ENCODE assay signal across 27 cellular contexts in the genomic region with DNA sequence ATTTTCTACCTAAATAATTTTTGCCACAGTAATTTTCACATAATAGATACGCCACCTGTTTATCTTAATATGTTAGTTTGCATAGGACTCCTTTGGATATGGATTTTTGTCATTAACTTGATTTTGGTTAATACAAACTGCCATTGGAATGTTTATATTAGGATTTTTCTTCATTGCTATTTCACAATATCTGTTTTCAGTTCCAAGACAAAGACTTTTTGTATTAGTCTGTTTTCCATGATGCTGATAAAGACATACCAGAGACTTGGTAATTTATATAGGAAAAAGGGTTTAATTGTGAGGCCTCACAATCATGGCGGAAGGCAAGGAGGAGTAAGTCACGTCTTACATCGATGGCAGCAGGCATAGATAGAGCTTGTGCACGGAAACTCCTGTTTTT.
DNase-seq lines count a peak whose midpoint lies in the region; ATAC-seq, FAIRE-seq and TF ChIP-seq lines count a peak whose summit lies in the region.
"Had no signal": no experiment of that assay in that cellular context is flagged by ENCODE, and none has a peak within 500 bp of the region (broad histone marks: within the 10 kb centered on the region; RNA-seq: fewer than 3 reads in every experiment).

No MANE protein-coding gene starts in this region.

- no peak for TF ChIP-seq RAD21 in HepG2 (CRISPR knock-in tag; IDR thresholded peaks at IDR 0.05)

- H3K36me3 ChIP-seq in HepG2 (replicated peaks in 1 of 2; ENCODE audit: control insufficient read depth in 1 of 2, insufficient read depth in 2 of 2, low read length in 2 of 2): no peaks in the 10 kb centered on the region
- no peaks in the 10 kb centered on the region for H3K36me3 ChIP-seq in right lobe of liver
- H3K36me3 ChIP-seq: BLaER1 treated with 17β-estradiol and CSF1 and Interleukin-3, amounts not matched to agents 10 nM and 100 nM had no signal

- POLR2A ChIA-PET in HepG2 (lab: Yijun Ruan, JAX): no interaction called here

- in situ Hi-C loops in HepG2 (cut with HindIII; ENCODE audit: extremely low pct_ligation_motif_present, low pct_unique_long_range_greater_than_20kb) (no loop called here), SK-MEL-5 (cut with HindIII; ENCODE audit: low pct_unique_long_range_greater_than_20kb, low sequenced_read_pairs) (no loop called here)

- no peak overlapping the region for H3K4me2 ChIP-seq in HepG2 (ENCODE audit: low read depth, low read length)
- H3K4me2 ChIP-seq: A549; BLaER1 treated with 17β-estradiol and CSF1 and Interleukin-3, amounts not matched to agents 10 nM and 100 nM had no signal

- TF ChIP-seq CTCF in HepG2 (CRISPR knock-in tag; IDR thresholded peaks at IDR 0.05) (no peak), right lobe of liver (IDR thresholded peaks at IDR 0.05) (no peak)

- H3K4me1 ChIP-seq in HepG2 (ENCODE audit: insufficient read depth, low read length): no peaks in the 10 kb centered on the region
- H3K4me1 ChIP-seq in right lobe of liver: no peaks in the 10 kb centered on the region
- H3K4me1 ChIP-seq in right cardiac atrium (ENCODE audit: control insufficient read depth, insufficient read depth, low read length): no peaks in the 10 kb centered on the region
- H3K4me1 ChIP-seq: A549; BLaER1 treated with 17β-estradiol and CSF1 and Interleukin-3, amounts not matched to agents 10 nM and 100 nM; Caco-2 had no signal

- CTCF ChIA-PET in HepG2 (lab: Yijun Ruan, JAX; ENCODE audit: low intra/inter-chr PET ratio, low total read pairs): no interaction called here

- no peak for TF ChIP-seq EP300 in HepG2 (IDR thresholded peaks at IDR 0.05; ENCODE audit: low read depth in 2 of 2, low read length in 2 of 2)
- no peak for TF ChIP-seq EP300 in HepG2 (CRISPR knock-in tag; IDR thresholded peaks at IDR 0.05; ENCODE audit: borderline replicate concordance)

- DNase-seq in HepG2 (ENCODE audit: low spot score): no peak
- DNase-seq in right lobe of liver: no peak
- DNase-seq in SK-MEL-5 (ENCODE audit: low read depth, low spot score): peak; percentile 1
- peak; percentile 2 for DNase-seq in foreskin melanocyte
- DNase-seq in NCI-H187 treated with DMSO at 0.1 percent for 48 hours (lab: John Stamatoyannopoulos, UW): no peak
- no peak for DNase-seq in right cardiac atrium
- DNase-seq in D341Med (ENCODE audit: low spot score): no peak
- DNase-seq: AML-193; Caco-2; Calu3; CD4-positive, alpha-beta T cell; CD8-positive, alpha-beta T cell; DMS 273 treated with DMSO at 0.1 percent for 48 hours; DMS153; DMS53; DMS79; DND-41; EL; GDM1 had no signal

- no peak overlapping the region for H3K27ac ChIP-seq in HepG2 (ENCODE audit: extremely low read length, insufficient read depth, low read length)
- no peak overlapping the region for H3K27ac ChIP-seq in right lobe of liver
- no peak overlapping the region for H3K27ac ChIP-seq in right cardiac atrium (ENCODE audit: low read length)
- H3K27ac ChIP-seq: 22Rv1; A549; BLaER1 treated with 17β-estradiol and CSF1 and Interleukin-3, amounts not matched to agents 10 nM and 100 nM; C4-2B had no signal

- H3K9ac ChIP-seq in HepG2 (ENCODE audit: insufficient read depth, low read depth, low read length): no peak overlapping the region
- H3K9ac ChIP-seq: BLaER1 treated with 17β-estradiol and CSF1 and Interleukin-3, amounts not matched to agents 10 nM and 100 nM had no signal

- no TSS peak for BruUV-seq in HepG2 (replicated peaks; lab: Mats Ljungman, UMichigan)

- no peak for FAIRE-seq in HepG2 (lab: Jason Lieb, UNC)
- FAIRE-seq: A549, GM12878, GM12892, GM18507, GM19239 had no signal

- no peaks in the 10 kb centered on the region for H3K79me2 ChIP-seq in HepG2 (ENCODE audit: insufficient read depth, low read length)

- ATAC-seq in HepG2 (no peak), right lobe of liver (no peak), right cardiac atrium (no peak)
- ATAC-seq: A549; CD8-positive, alpha-beta T cell had no signal

- no peaks in the 10 kb centered on the region for H4K20me1 ChIP-seq in HepG2 (ENCODE audit: insufficient read depth, low read length)
- H4K20me1 ChIP-seq: BLaER1 treated with 17β-estradiol and CSF1 and Interleukin-3, amounts not matched to agents 10 nM and 100 nM had no signal

- H3K4me3 ChIP-seq in HepG2 (replicated peaks in 1 of 3; ENCODE audit: insufficient read depth in 1 of 3, low read depth in 2 of 3, low read length in 3 of 3): no peak overlapping the region
- H3K4me3 ChIP-seq in right lobe of liver: no peak overlapping the region
- no peak overlapping the region for H3K4me3 ChIP-seq in right cardiac atrium (ENCODE audit: low read length)
- H3K4me3 ChIP-seq: A549; BLaER1 treated with 17β-estradiol and CSF1 and Interleukin-3, amounts not matched to agents 10 nM and 100 nM; GM12878 had no signal

- H3K27me3 ChIP-seq in HepG2 (ENCODE audit: control insufficient read depth in 1 of 2, insufficient read depth in 2 of 2, low read length in 2 of 2): no peaks in the 10 kb centered on the region; a peak in 1 of 5 replicates
- no peaks in the 10 kb centered on the region for H3K27me3 ChIP-seq in right lobe of liver
- no peaks in the 10 kb centered on the region for H3K27me3 ChIP-seq in right cardiac atrium (ENCODE audit: control insufficient read depth, insufficient read depth)
- H3K27me3 ChIP-seq: BLaER1 treated with 17β-estradiol and CSF1 and Interleukin-3, amounts not matched to agents 10 nM and 100 nM had no signal

- no peak overlapping the region for H2AFZ ChIP-seq in HepG2 (ENCODE audit: low read length)

- intact Hi-C loops in HepG2 (cut with micrococcal nuclease; ENCODE audit: unreplicated experiment) (no loop called here), right lobe of liver (cut with DNase I) (no loop called here), right cardiac atrium (cut with DNase I) (no loop called here)

- no peak for TF ChIP-seq POLR2A in HepG2 (IDR thresholded peaks at IDR 0.05; ENCODE audit: insufficient read depth in 1 of 2, low read depth in 2 of 2, low read length in 2 of 2)
- TF ChIP-seq POLR2A in right lobe of liver (IDR thresholded peaks at IDR 0.05): no peak

- no peaks in the 10 kb centered on the region for H3K9me3 ChIP-seq in HepG2 (ENCODE audit: low read length)
- no peaks in the 10 kb centered on the region for H3K9me3 ChIP-seq in right lobe of liver
- H3K9me3 ChIP-seq in right cardiac atrium (ENCODE audit: control insufficient read depth, low read length): no peaks in the 10 kb centered on the region
- H3K9me3 ChIP-seq: A549; BLaER1 treated with 17β-estradiol and CSF1 and Interleukin-3, amounts not matched to agents 10 nM and 100 nM; Caco-2 had no signal

- WGBS in HepG2 (ENCODE audit: low lambda C conversion rate): 33% methylated on average over 5 of the region's 5 CpGs
- 56% methylated on average over 5 of the region's 5 CpGs for whole genome bisulfite sequencing in right lobe of liver (ENCODE audit: insufficient coverage, low coverage, low lambda C conversion rate, missing lambda C conversion rate)
- 75% methylated on average over 5 of the region's 5 CpGs for WGBS in right cardiac atrium

TF ChIP-seq in HepG2, 621 proteins besides CTCF, POLR2A, EP300 and RAD21:
- TF ChIP-seq CEBPB (IDR thresholded peaks at IDR 0.05; ENCODE audit: borderline replicate concordance, low read depth, low read length) (peak; percentile 65), NAIF1 (CRISPR knock-in tag; IDR thresholded peaks at IDR 0.05; ENCODE audit: borderline replicate concordance) (no peak)

Comparison
In these comparisons a context has a peak if more than half of its experiments do, and no peak if none do; other contexts are left out.
1. DNase-seq: peak in SK-MEL-5 (single experiment) and foreskin melanocyte (single experiment); none in HepG2 (single experiment), right lobe of liver (0 of 3), NCI-H187 treated with DMSO at 0.1 percent for 48 hours (single experiment), right cardiac atrium (0 of 3) and D341Med (single experiment).